Comparison of ENCODE assay signal across 1 cellular context in genomic region chr5:39074009-39074886, GRCh38.
TF ChIP-seq lines count a peak whose summit lies in the region.

RICTOR (minus strand) TSS chr5:39074399; CDS start chr5:39074377, 22 bp downstream.

TF ChIP-seq in HepG2, 621 proteins besides CTCF, POLR2A, EP300 and RAD21 (continued from another document and continues in another):
- TF ChIP-seq ZNF775 (CRISPR knock-in tag; IDR thresholded peaks at IDR 0.05; ENCODE audit: borderline replicate concordance) (no peak), FOSL2 (CRISPR knock-in tag; IDR thresholded peaks at IDR 0.05) (no peak), HNF4G (IDR thresholded peaks at IDR 0.05; ENCODE audit: borderline replicate concordance, low read depth, low read length) (no peak), HNF4G (CRISPR knock-in tag; IDR thresholded peaks at IDR 0.05; ENCODE audit: borderline replicate concordance, low read depth) (no peak), ISL2 (CRISPR knock-in tag; IDR thresholded peaks at IDR 0.05) (0 out of 2 replicates have a peak, but pooled peaks have one; percentile 35), IRF2 (CRISPR knock-in tag; IDR thresholded peaks at IDR 0.05) (no peak), FOXK2 (IDR thresholded peaks at IDR 0.05) (0 out of 2 replicates have a peak, but pooled peaks have one; percentile 27), SRSF4 (IDR thresholded peaks at IDR 0.05; ENCODE audit: low read depth, low read length, poor library complexity, severe bottlenecking) (no peak), TRAFD1 (CRISPR knock-in tag; IDR thresholded peaks at IDR 0.05; ENCODE audit: borderline replicate concordance) (no peak), ZNF687 (CRISPR knock-in tag; IDR thresholded peaks at IDR 0.05) (peak; percentile 89), GATAD1 (CRISPR knock-in tag; IDR thresholded peaks at IDR 0.05) (peak; percentile 75), BHLHE40 (IDR thresholded peaks at IDR 0.05; ENCODE audit: low read length) (no peak), HNRNPK (IDR thresholded peaks at IDR 0.05; ENCODE audit: low read depth, low read length, poor library complexity, severe bottlenecking) (peak; percentile 35), TAF15 (IDR thresholded peaks at IDR 0.05; ENCODE audit: low read depth, low read length, poor library complexity, severe bottlenecking) (no peak), SNRNP70 (IDR thresholded peaks at IDR 0.05; ENCODE audit: low read depth, low read length) (no peak), ZSCAN29 (CRISPR knock-in tag; conservative IDR thresholded peaks at IDR 0.05) (no peak), ZBTB8A (CRISPR knock-in tag; IDR thresholded peaks at IDR 0.05; ENCODE audit: borderline replicate concordance, low read depth) (no peak), ZEB1 (IDR thresholded peaks at IDR 0.05; ENCODE audit: insufficient replicate concordance, low read depth) (no peak), ZNF451 (CRISPR knock-in tag; IDR thresholded peaks at IDR 0.05) (no peak), DPF2 (CRISPR knock-in tag; IDR thresholded peaks at IDR 0.05; ENCODE audit: borderline replicate concordance, low read depth) (no peak), ZNF296 (CRISPR knock-in tag; conservative IDR thresholded peaks at IDR 0.05) (no peak), CREB1 (IDR thresholded peaks at IDR 0.05) (no peak), CREB1 (CRISPR knock-in tag; IDR thresholded peaks at IDR 0.05) (no peak), ZNF549 (CRISPR knock-in tag; IDR thresholded peaks at IDR 0.05) (no peak), ARID5B (CRISPR knock-in tag; IDR thresholded peaks at IDR 0.05) (peak; percentile 38; the same call in 1 of the 2 replicates), MATR3 (CRISPR knock-in tag; IDR thresholded peaks at IDR 0.05) (no peak), ZNF552 (CRISPR knock-in tag; IDR thresholded peaks at IDR 0.05; ENCODE audit: borderline replicate concordance) (no peak), ZMYM2 (CRISPR knock-in tag; IDR thresholded peaks at IDR 0.05) (peak; percentile 64; the same call in 1 of the 2 replicates), RARA (CRISPR knock-in tag; IDR thresholded peaks at IDR 0.05) (0 out of 2 replicates have a peak, but pooled peaks have one; percentile 26), CERS6 (CRISPR knock-in tag; IDR thresholded peaks at IDR 0.05) (no peak), RCOR2 (CRISPR knock-in tag; IDR thresholded peaks at IDR 0.05) (0 out of 2 replicates have a peak, but pooled peaks have one; percentile 39), ARID4A (CRISPR knock-in tag; IDR thresholded peaks at IDR 0.05; ENCODE audit: borderline replicate concordance) (peak; percentile 88), SMAD3 (CRISPR knock-in tag; IDR thresholded peaks at IDR 0.05) (no peak), IKZF5 (CRISPR knock-in tag; IDR thresholded peaks at IDR 0.05) (peak; percentile 38; the same call in 1 of the 2 replicates), ZNF3 (CRISPR knock-in tag; IDR thresholded peaks at IDR 0.05) (no peak), ZBTB25 (CRISPR knock-in tag; IDR thresholded peaks at IDR 0.05) (0 out of 2 replicates have a peak, but pooled peaks have one; percentile 75), CSRNP2 (CRISPR knock-in tag; conservative IDR thresholded peaks at IDR 0.05; ENCODE audit: low read depth) (no peak), HOXD1 (CRISPR knock-in tag; IDR thresholded peaks at IDR 0.05) (no peak; the same call in 1 of the 2 replicates), XRCC5 (optimal IDR thresholded peaks at IDR 0.05; ENCODE audit: low read length) (no peak), ZNF124 (CRISPR knock-in tag; IDR thresholded peaks at IDR 0.05) (0 out of 2 replicates have a peak, but pooled peaks have one; percentile 14)
